ENCODE assay signal across 1 cellular context in genomic region chr2:3594493-3595281, GRCh38.
TF ChIP-seq lines count a peak whose summit lies in the region.

COLEC11 (plus strand) TSS chr2:3595112; CDS start chr2:3604341, 9,229 bp downstream.

TF ChIP-seq in K562, 482 proteins besides CTCF, POLR2A, EP300 and RAD21 (continued from another document and continues in another):
- TF ChIP-seq ZBTB11 (CRISPR knock-in tag; IDR thresholded peaks at IDR 0.05) (0 out of 6 replicates have a peak, but pooled peaks of 1 of the 3 experiments have one; percentile 38), ZNF717 (CRISPR knock-in tag; IDR thresholded peaks at IDR 0.05) (no peak), ZFP36 (IDR thresholded peaks at IDR 0.05; ENCODE audit: low read depth, low read length, partially characterized antibody) (no peak), NELFE (IDR thresholded peaks at IDR 0.05; ENCODE audit: insufficient read depth, insufficient read length) (no peak), TBL1XR1 (IDR thresholded peaks at IDR 0.05; ENCODE audit: low read length in 2 of 2) (no peak), MNT (conservative IDR thresholded peaks at IDR 0.05) (peak in 1 of 2 experiments; percentile 56; a peak in 2 of 4 replicates), ZNF668 (CRISPR knock-in tag; IDR thresholded peaks at IDR 0.05) (no peak), RUNX1 (IDR thresholded peaks at IDR 0.05; ENCODE audit: low read depth) (no peak), SREBF2 (CRISPR knock-in tag; IDR thresholded peaks at IDR 0.05) (no peak), RHOXF2B (CRISPR knock-in tag; conservative IDR thresholded peaks at IDR 0.05) (no peak), ZNF408 (CRISPR knock-in tag; IDR thresholded peaks at IDR 0.05; ENCODE audit: low read depth) (no peak), MTA2 (IDR thresholded peaks at IDR 0.05; ENCODE audit: low read depth) (no peak), ZNF347 (CRISPR knock-in tag; IDR thresholded peaks at IDR 0.05; ENCODE audit: low read depth) (no peak), ZNF318 (IDR thresholded peaks at IDR 0.05; ENCODE audit: borderline replicate concordance in 1 of 2, low read depth in 1 of 2) (no peak), NFE2L1 (tag; IDR thresholded peaks at IDR 0.05; ENCODE audit: borderline replicate concordance, low read depth) (no peak), PBX2 (CRISPR knock-in tag; IDR thresholded peaks at IDR 0.05; ENCODE audit: low read depth) (no peak), PBX2 (tag; conservative IDR thresholded peaks at IDR 0.05; ENCODE audit: low read depth) (no peak), PML (IDR thresholded peaks at IDR 0.05; ENCODE audit: low read length) (no peak), MCM3 (IDR thresholded peaks at IDR 0.05) (no peak), THRA (IDR thresholded peaks at IDR 0.05) (no peak), ZNF280A (IDR thresholded peaks at IDR 0.05; ENCODE audit: low read depth, partially characterized antibody) (no peak), TSHZ1 (CRISPR knock-in tag; IDR thresholded peaks at IDR 0.05) (no peak), HOXB6 (CRISPR knock-in tag; IDR thresholded peaks at IDR 0.05; ENCODE audit: borderline replicate concordance) (no peak), NEUROD1 (IDR thresholded peaks at IDR 0.05; ENCODE audit: borderline replicate concordance, low read depth, low read length, partially characterized antibody) (no peak), BRF1 (IDR thresholded peaks at IDR 0.05; ENCODE audit: borderline replicate concordance, extremely low read depth, insufficient read length) (no peak), TEAD1 (CRISPR knock-in tag; IDR thresholded peaks at IDR 0.05) (no peak), ZNF133 (CRISPR knock-in tag; IDR thresholded peaks at IDR 0.05) (no peak), VEZF1 (CRISPR knock-in tag; IDR thresholded peaks at IDR 0.05) (no peak), KDM2B (CRISPR knock-in tag; IDR thresholded peaks at IDR 0.05) (peak; percentile 74; the same call in 1 of the 2 replicates)
